Comparison of ENCODE assay signal across 1 cellular context in genomic region chr19:422917-423226, GRCh38. TPM values are rescaled to one million over a fixed set of nuclear protein-coding genes. Genes with fewer than 3 reads are reported as not detected.
"Had no signal": no experiment of that assay in that cellular context is flagged by ENCODE, and none has a peak within 500 bp of the region (broad histone marks: within the 10 kb centered on the region; RNA-seq: fewer than 3 reads in every experiment).

No MANE protein-coding gene starts in this region.

RNA-seq across cellular contexts. Expression of gene C2CD4C, which starts 13.9 kb away (rescaled TPM):
- total RNA-seq: natural killer cell had no signal
